In genomic region chr19:51107406-51108065, GRCh38 we compare ENCODE assay signal across 8 cellular contexts. TPM values are rescaled to one million over a fixed set of nuclear protein-coding genes. Genes with fewer than 3 reads are reported as not detected.
DNase-seq lines count a peak whose midpoint lies in the region; ATAC-seq and TF ChIP-seq lines count a peak whose summit lies in the region.

No MANE protein-coding gene starts in this region.

- peaks cover 4% of the 10 kb centered on the region for H3K27me3 ChIP-seq in endodermal cell (ENCODE audit: control insufficient read depth, insufficient read depth, low read length, poor library complexity, severe bottlenecking)

- no peaks in the 10 kb centered on the region for H3K4me1 ChIP-seq in endodermal cell (ENCODE audit: control insufficient read depth, insufficient read depth, low read length)

- TF ChIP-seq CTCF in endodermal cell (conservative IDR thresholded peaks at IDR 0.05): no peak
- TF ChIP-seq CTCF in neural crest cell (conservative IDR thresholded peaks at IDR 0.05): peak; percentile 0

- H3K36me3 Mint-ChIP-seq in activated CD8-positive, alpha-beta memory T cell treated with anti-CD3 and anti-CD28 coated beads, Interleukin-2, amount 10 ng/mL, durations not matched to agents 7 days and 5 days: peaks cover 12% of the 10 kb centered on the region
- H3K36me3 Mint-ChIP-seq in endodermal cell (ENCODE audit: low read depth) (peaks cover 16% of the 10 kb centered on the region), neural crest cell (ENCODE audit: low read depth) (no peaks in the 10 kb centered on the region)

- CTCF ChIA-PET in activated CD8-positive, alpha-beta memory T cell treated with anti-CD3 and anti-CD28 coated beads, Interleukin-2, amount 10 ng/mL, durations not matched to agents 7 days and 5 days (lab: Charles Lee): interaction anchor here (1.1 to 2.6 kb wide), 3 partner anchors 13 to 51 kb away, joined by 3 to 6 read pairs (median 4); no protein-coding TSS in a partner anchor

- peak overlapping the region; percentile 53 for H3K9ac ChIP-seq in endodermal cell (ENCODE audit: extremely low read depth, low read length, poor library complexity, severe bottlenecking)

- H3K27ac Mint-ChIP-seq in activated CD8-positive, alpha-beta memory T cell treated with anti-CD3 and anti-CD28 coated beads, Interleukin-2, amount 10 ng/mL, durations not matched to agents 7 days and 5 days: peak overlapping the region; percentile 89
- H3K27ac Mint-ChIP-seq in endodermal cell (peak overlapping the region; percentile 96), neural crest cell (ENCODE audit: unreplicated experiment) (peak overlapping the region; percentile 98)

- H3K27me3 Mint-ChIP-seq in activated CD8-positive, alpha-beta memory T cell treated with anti-CD3 and anti-CD28 coated beads, Interleukin-2, amount 10 ng/mL, durations not matched to agents 7 days and 5 days: peaks cover 4% of the 10 kb centered on the region
- H3K27me3 Mint-ChIP-seq in endodermal cell (ENCODE audit: insufficient read depth) (peaks cover 4% of the 10 kb centered on the region), neural crest cell (ENCODE audit: low read depth) (peaks cover 10% of the 10 kb centered on the region)

- H3K27ac ChIP-seq in endodermal cell (ENCODE audit: low read depth, low read length): no peak overlapping the region

- peaks cover 5% of the 10 kb centered on the region for H3K36me3 ChIP-seq in endodermal cell (ENCODE audit: control insufficient read depth, insufficient read depth, low read length)

- no peak for DNase-seq in activated CD8-positive, alpha-beta memory T cell treated with anti-CD3 and anti-CD28 coated beads, Interleukin-2, amount 10 ng/mL, durations not matched to agents 7 days and 5 days
- no peak for DNase-seq in activated CD8-positive, alpha-beta memory T cell treated with anti-CD3 and anti-CD28 coated beads for 24 hours
- peak; percentile 42 for DNase-seq in RPMI7951 (ENCODE audit: low read depth)
- DNase-seq in endodermal cell: no peak
- no peak for DNase-seq in neural crest cell (ENCODE audit: low read depth, low spot score)
- DNase-seq in SK-N-DZ (ENCODE audit: low spot score): no peak
- DNase-seq in ecto neural progenitor cell (ENCODE audit: low spot score): no peak
- no peak for DNase-seq in occipital lobe (lab: John Stamatoyannopoulos, UW)

- H3K4me1 Mint-ChIP-seq in activated CD8-positive, alpha-beta memory T cell treated with anti-CD3 and anti-CD28 coated beads, Interleukin-2, amount 10 ng/mL, durations not matched to agents 7 days and 5 days: peaks cover 29% of the 10 kb centered on the region
- H3K4me1 Mint-ChIP-seq in endodermal cell (peaks cover 11% of the 10 kb centered on the region), neural crest cell (peaks cover 16% of the 10 kb centered on the region)

- H3K9me3 ChIP-seq in endodermal cell (ENCODE audit: control insufficient read depth, low read length): no peaks in the 10 kb centered on the region

- H3K9me3 Mint-ChIP-seq in activated CD8-positive, alpha-beta memory T cell treated with anti-CD3 and anti-CD28 coated beads, Interleukin-2, amount 10 ng/mL, durations not matched to agents 7 days and 5 days (ENCODE audit: low read depth): no peaks in the 10 kb centered on the region
- H3K9me3 Mint-ChIP-seq in endodermal cell: no peaks in the 10 kb centered on the region
- no peaks in the 10 kb centered on the region for H3K9me3 Mint-ChIP-seq in neural crest cell

- peak; percentile 2 for ATAC-seq in activated CD8-positive, alpha-beta memory T cell treated with anti-CD3 and anti-CD28 coated beads, Interleukin-2, amount 10 ng/mL, durations not matched to agents 7 days and 5 days

- peak overlapping the region; percentile 93 for H3K4me3 Mint-ChIP-seq in activated CD8-positive, alpha-beta memory T cell treated with anti-CD3 and anti-CD28 coated beads, Interleukin-2, amount 10 ng/mL, durations not matched to agents 7 days and 5 days
- H3K4me3 Mint-ChIP-seq in endodermal cell (peak overlapping the region; percentile 94), neural crest cell (peak overlapping the region; percentile 95)

- peak overlapping the region; percentile 86 for H3K4me3 ChIP-seq in endodermal cell (ENCODE audit: low read length)

- 23 to 28% methylated on average over 13 to 18 of the region's 18 CpGs for WGBS in endodermal cell (ENCODE audit: insufficient coverage in 1 of 2, insufficient read length in 1 of 2), 2 experiments

RNA-seq across cellular contexts. Expression of gene CTU1, which starts 0.7 kb away (rescaled TPM):
- total RNA-seq in activated CD8-positive, alpha-beta memory T cell treated with anti-CD3 and anti-CD28 coated beads, Interleukin-2, amount 10 ng/mL, durations not matched to agents 7 days and 5 days: 10 to 100 TPM in 1 of 2 experiments, 1 to 10 TPM in 1; 9.5 to 10.9 TPM
- total RNA-seq in RPMI7951 (2014; rRNA removed; shearing (Covaris generic)): 3.6 and 6.8 TPM in 2 replicates
- 1 to 10 TPM; 5.1 to 5.7 TPM for total RNA-seq in endodermal cell
- 5.4 TPM for polyA plus RNA-seq in endodermal cell (2013, experiment 1 of 2)
- 4.5 TPM for polyA plus RNA-seq in endodermal cell (2013, experiment 2 of 2)
- 8.3 and 8.4 TPM in 2 replicates for total RNA-seq in neural crest cell
- 3.9 and 11.5 TPM in 2 replicates for polyA plus RNA-seq in SK-N-DZ (2014; cell fraction: cytosol; rRNA removed)
- 12.4 and 20.1 TPM in 2 replicates for polyA plus RNA-seq in SK-N-DZ (2014; cell fraction: nucleus; rRNA removed)
- total RNA-seq in occipital lobe: 4.5 TPM

RNA-seq across cellular contexts. Expression of gene SIGLEC9, which starts 17.2 kb away (rescaled TPM):
- under 1 TPM in 1 of 2 experiments, not detected in 1; 0.26 TPM for total RNA-seq in activated CD8-positive, alpha-beta memory T cell treated with anti-CD3 and anti-CD28 coated beads, Interleukin-2, amount 10 ng/mL, durations not matched to agents 7 days and 5 days
- total RNA-seq in RPMI7951 (2014; rRNA removed; shearing (Covaris generic)): 0.10 TPM in 1 of 2 replicates, not detected in the other
- not detected for total RNA-seq in endodermal cell
- not detected for polyA plus RNA-seq in endodermal cell (2013, experiment 1 of 2)
- polyA plus RNA-seq in endodermal cell (2013, experiment 2 of 2): not detected
- total RNA-seq in neural crest cell: not detected in 2 replicates
- polyA plus RNA-seq in SK-N-DZ (2014; cell fraction: cytosol; rRNA removed): not detected in 2 replicates
- not detected in 2 replicates for polyA plus RNA-seq in SK-N-DZ (2014; cell fraction: nucleus; rRNA removed)
- total RNA-seq in occipital lobe: 0.78 TPM

RNA-seq across cellular contexts. Expression of gene KLK14, which starts 24.8 kb away (rescaled TPM):
- total RNA-seq in activated CD8-positive, alpha-beta memory T cell treated with anti-CD3 and anti-CD28 coated beads, Interleukin-2, amount 10 ng/mL, durations not matched to agents 7 days and 5 days: under 1 TPM; 0.61 to 0.89 TPM
- total RNA-seq in RPMI7951 (2014; rRNA removed; shearing (Covaris generic)): not detected in 2 replicates
- under 1 TPM; 0.55 to 0.71 TPM for total RNA-seq in endodermal cell
- polyA plus RNA-seq in endodermal cell (2013, experiment 1 of 2): 0.39 TPM
- not detected for polyA plus RNA-seq in endodermal cell (2013, experiment 2 of 2)
- 0.26 and 0.75 TPM in 2 replicates for total RNA-seq in neural crest cell
- not detected in 2 replicates for polyA plus RNA-seq in SK-N-DZ (2014; cell fraction: cytosol; rRNA removed)
- not detected in 2 replicates for polyA plus RNA-seq in SK-N-DZ (2014; cell fraction: nucleus; rRNA removed)
- not detected for total RNA-seq in occipital lobe

RNA-seq across cellular contexts. Expression of gene SIGLEC7, which starts 34.6 kb away (rescaled TPM):
- not detected for total RNA-seq in activated CD8-positive, alpha-beta memory T cell treated with anti-CD3 and anti-CD28 coated beads, Interleukin-2, amount 10 ng/mL, durations not matched to agents 7 days and 5 days
- not detected in 2 replicates for total RNA-seq in RPMI7951 (2014; rRNA removed; shearing (Covaris generic))
- total RNA-seq in endodermal cell (not detected), neural crest cell (not detected in 2 replicates), occipital lobe (0.16 TPM)
- polyA plus RNA-seq in endodermal cell (2013, experiment 1 of 2): not detected
- polyA plus RNA-seq in endodermal cell (2013, experiment 2 of 2): not detected
- not detected in 2 replicates for polyA plus RNA-seq in SK-N-DZ (2014; cell fraction: cytosol; rRNA removed)
- not detected in 2 replicates for polyA plus RNA-seq in SK-N-DZ (2014; cell fraction: nucleus; rRNA removed)

RNA-seq across cellular contexts. Expression of gene KLK13, which starts 42.6 kb away (rescaled TPM):
- not detected for total RNA-seq in activated CD8-positive, alpha-beta memory T cell treated with anti-CD3 and anti-CD28 coated beads, Interleukin-2, amount 10 ng/mL, durations not matched to agents 7 days and 5 days
- not detected in 2 replicates for total RNA-seq in RPMI7951 (2014; rRNA removed; shearing (Covaris generic))
- total RNA-seq in endodermal cell: 1 to 10 TPM in 1 of 2 donors, under 1 TPM in 1; 0.42 to 3.4 TPM
- not detected for polyA plus RNA-seq in endodermal cell (2013, experiment 1 of 2)
- polyA plus RNA-seq in endodermal cell (2013, experiment 2 of 2): not detected
- not detected in 2 replicates for total RNA-seq in neural crest cell
- polyA plus RNA-seq in SK-N-DZ (2014; cell fraction: cytosol; rRNA removed): not detected in 2 replicates
- not detected in 2 replicates for polyA plus RNA-seq in SK-N-DZ (2014; cell fraction: nucleus; rRNA removed)
- not detected for total RNA-seq in occipital lobe
